Comparison of ENCODE assay signal across 8 cellular contexts in genomic region chr1:204806943-204807624, GRCh38.
A peak's percentile ranks its signal among the peaks of the same experiment; 100 is the strongest.
DNase-seq lines count a peak whose midpoint lies in the region; ATAC-seq and TF ChIP-seq lines count a peak whose summit lies in the region.

No MANE protein-coding gene starts in this region.

- no peak overlapping the region for H3K27ac Mint-ChIP-seq in endothelial cell (ENCODE audit: unreplicated experiment)

- peak; percentile 100 for TF ChIP-seq CTCF in endothelial cell (IDR thresholded peaks at IDR 0.05; ENCODE audit: unreplicated experiment)

- no peaks in the 10 kb centered on the region for H3K36me3 Mint-ChIP-seq in endothelial cell (ENCODE audit: low read depth, unreplicated experiment)

- H3K4me3 Mint-ChIP-seq in endothelial cell (ENCODE audit: unreplicated experiment), result peak overlapping the region; percentile 89

- peaks cover 4% of the 10 kb centered on the region for H3K27me3 Mint-ChIP-seq in endothelial cell (ENCODE audit: unreplicated experiment)

- DNase-seq in CMK (ENCODE audit: low read depth) (peak; percentile 71), HUDEP-2 (lab: John Stamatoyannopoulos, UW; ENCODE audit: unreplicated experiment in 76 of 76) (peak in 73 of 76 experiments; percentile 14 to 99 (median 73)), NOMO-1 (lab: John Stamatoyannopoulos, UW; ENCODE audit: unreplicated experiment in 2 of 2) (peak; percentile 66 to 84), endothelial cell (ENCODE audit: low spot score) (peak; percentile 93), midbrain (lab: John Stamatoyannopoulos, UW) (peak; percentile 90)
- DNase-seq in activated CD8-positive, alpha-beta memory T cell treated with anti-CD3 and anti-CD28 coated beads, Interleukin-2, amount 50 U/mL, for 1 hour (ENCODE audit: extremely low read depth), result peak; percentile 46
- peak; percentile 63 for DNase-seq in stimulated activated CD8-positive, alpha-beta memory T cell treated with anti-CD3 and anti-CD28 coated beads, Interleukin-15, amount 100 ng/mL, for 24 hours (ENCODE audit: low read depth)

- peaks cover 13% of the 10 kb centered on the region for H3K4me1 Mint-ChIP-seq in endothelial cell (ENCODE audit: unreplicated experiment)

- H3K9me3 Mint-ChIP-seq in endothelial cell (ENCODE audit: unreplicated experiment), result no peaks in the 10 kb centered on the region

- ATAC-seq in GM21447 (IDR thresholded peaks at IDR 0.05; ENCODE audit: unreplicated experiment), result peak; percentile 86

Comparison
In these comparisons a context has a peak if more than half of its experiments do, and no peak if none do; other contexts are left out.
1. Peak in every context shown above with its lines: DNase-seq and ATAC-seq.